In the genomic region with DNA sequence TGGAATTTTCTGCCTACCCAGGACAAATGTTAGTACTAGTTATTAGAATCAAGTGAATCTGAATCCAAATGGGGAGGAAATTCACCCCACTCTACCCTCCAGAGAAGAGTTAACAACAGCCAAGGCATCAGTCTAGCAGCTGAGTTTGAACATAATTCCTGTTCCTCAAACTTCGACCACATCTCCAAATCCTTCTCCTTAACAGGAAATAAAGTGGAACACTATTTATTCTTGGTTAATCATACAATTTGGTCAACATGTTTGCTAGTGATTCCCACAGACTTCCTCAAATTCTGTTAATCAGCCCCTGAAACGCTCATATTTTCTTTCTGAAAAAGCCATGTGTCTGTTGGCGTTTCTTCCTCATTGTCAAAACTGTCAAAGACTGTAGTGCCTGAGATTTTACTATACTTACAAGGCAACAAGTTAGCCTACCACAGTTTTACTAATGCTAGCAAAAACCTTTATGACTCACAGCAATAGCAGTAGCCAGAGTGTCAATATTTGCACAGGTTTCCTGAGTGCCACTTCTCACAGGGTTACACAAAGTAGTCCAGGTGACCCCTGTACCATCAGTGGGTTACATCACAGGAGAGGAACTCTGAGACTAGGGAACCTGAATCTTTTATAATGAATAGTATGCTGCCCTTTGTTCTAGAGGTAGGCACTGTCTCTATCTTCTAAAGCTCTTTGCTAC, we compare ENCODE assay signal across 14 cellular contexts.
DNase-seq lines count a peak whose midpoint lies in the region; ATAC-seq and TF ChIP-seq lines count a peak whose summit lies in the region.
"Had no signal": no experiment of that assay in that cellular context is flagged by ENCODE, and none has a peak within 500 bp of the region (broad histone marks: within the 10 kb centered on the region; RNA-seq: fewer than 3 reads in every experiment).

No MANE protein-coding gene starts in this region.

- no peak for TF ChIP-seq POLR2A in stomach (IDR thresholded peaks at IDR 0.05)
- TF ChIP-seq POLR2A in thyroid gland (IDR thresholded peaks at IDR 0.05) = no peak

- peak overlapping the region in 1 of 2 donors; percentile 44 for H3K9ac ChIP-seq in colonic mucosa (ENCODE audit: low read depth in 2 of 2, low read length in 2 of 2)

- H3K36me3 ChIP-seq in colonic mucosa (no peaks in the 10 kb centered on the region), stomach (no peaks in the 10 kb centered on the region), thyroid gland (no peaks in the 10 kb centered on the region)
- H3K36me3 ChIP-seq: BE2C had no signal

- DNase-seq in LNCaP clone FGC (ENCODE audit: low read depth) (peak; percentile 88), NCI-H345 (lab: John Stamatoyannopoulos, UW) (peak; percentile 81), colonic mucosa (peak; percentile 73), stomach (peak; percentile 28), thyroid gland (no peak), dorsolateral prefrontal cortex (no peak)
- DNase-seq: activated CD8-positive, alpha-beta T cell treated with anti-CD3 and anti-CD28 coated beads, Interleukin-2, amount 10 ng/mL, durations not matched to agents 7 days and 5 days; activated effector memory CD4-positive, alpha-beta T cell treated with Interleukin-2 at 50 U/mL for 16 hours; BE2C; midbrain; stimulated activated CD4-positive, alpha-beta T cell treated with anti-CD3 and anti-CD28 coated beads, Interleukin-2, amount 100 ng/mL, for 48 hours had no signal

- H3K4me1 ChIP-seq in colonic mucosa (peaks cover 7% of the 10 kb centered on the region), stomach (peaks cover 0 to 7% (median 4%) of the 10 kb centered on the region in 4 donors), thyroid gland (no peaks in the 10 kb centered on the region)
- H3K4me1 ChIP-seq: BE2C had no signal

- 12 to 27% (median 16%) methylated on average over 3 of the region's 3 CpGs for WGBS in stomach, 5 donors
- 69% methylated on average over 3 of the region's 3 CpGs for WGBS in thyroid gland, 2 donors

- no peak for ATAC-seq in HG02981 (IDR thresholded peaks at IDR 0.05; ENCODE audit: unreplicated experiment)
- no peak for ATAC-seq in HG02763 (IDR thresholded peaks at IDR 0.05; ENCODE audit: unreplicated experiment)
- ATAC-seq: activated CD8-positive, alpha-beta T cell treated with anti-CD3 and anti-CD28 coated beads, Interleukin-2, amount 10 ng/mL, durations not matched to agents 7 days and 5 days had no signal

- peak overlapping the region; percentile 23 for H3K27ac ChIP-seq in colonic mucosa
- H3K27ac ChIP-seq in stomach = peak overlapping the region in 4 of 5 donors; percentile 12 to 66 (median 24)
- H3K27ac ChIP-seq in thyroid gland = no peak overlapping the region
- H3K27ac ChIP-seq in dorsolateral prefrontal cortex = peak overlapping the region in 2 of 59 donors; percentile 6 to 40
- H3K27ac ChIP-seq: VCaP had no signal

- H3K9me3 ChIP-seq in colonic mucosa = no peaks in the 10 kb centered on the region
- H3K9me3 ChIP-seq in stomach = no peaks in the 10 kb centered on the region
- H3K9me3 ChIP-seq in thyroid gland = no peaks in the 10 kb centered on the region
- H3K9me3 ChIP-seq: BE2C had no signal

- no peak for TF ChIP-seq CTCF in LNCaP clone FGC (IDR thresholded peaks at IDR 0.05; ENCODE audit: control insufficient read depth, extremely low read depth, insufficient read depth)
- no peak for TF ChIP-seq CTCF in colonic mucosa (IDR thresholded peaks at IDR 0.05)
- no peak for TF ChIP-seq CTCF in stomach (IDR thresholded peaks at IDR 0.05)
- no peak for TF ChIP-seq CTCF in thyroid gland (IDR thresholded peaks at IDR 0.05)
- TF ChIP-seq CTCF in dorsolateral prefrontal cortex (IDR thresholded peaks at IDR 0.05 in 54 of 56, conservative IDR thresholded peaks at IDR 0.05 in 2 of 56; ENCODE audit: low read depth in 1 of 56, partially characterized antibody in 56 of 56) = no peak

- no peak overlapping the region for H3K4me3 ChIP-seq in LNCaP clone FGC (ENCODE audit: low read depth, low read length)
- no peak overlapping the region for H3K4me3 ChIP-seq in colonic mucosa
- H3K4me3 ChIP-seq in stomach = no peak overlapping the region
- H3K4me3 ChIP-seq in thyroid gland (replicated peaks in 1 of 3) = no peak overlapping the region
- no peak overlapping the region for H3K4me3 ChIP-seq in dorsolateral prefrontal cortex

- H3K27me3 ChIP-seq in colonic mucosa (no peaks in the 10 kb centered on the region), stomach (no peaks in the 10 kb centered on the region), thyroid gland (no peaks in the 10 kb centered on the region), dorsolateral prefrontal cortex (no peaks in the 10 kb centered on the region)
- H3K27me3 ChIP-seq: BE2C had no signal

- TF ChIP-seq EP300 in stomach (IDR thresholded peaks at IDR 0.05) = no peak

- intact Hi-C loops in colonic mucosa (cut with DNase I) (no loop called here), stomach (cut with DNase I; ENCODE audit: low total_unique reads) (no loop called here), thyroid gland (cut with DNase I) (no loop called here), dorsolateral prefrontal cortex (cut with DNase I) (no loop called here)

Comparison
In these comparisons a context has a peak if more than half of its experiments do, and no peak if none do; other contexts are left out.
1. DNase-seq: peak in LNCaP clone FGC (single experiment), NCI-H345 (single experiment), colonic mucosa (single experiment) and stomach (single experiment); none in thyroid gland (0 of 2) and dorsolateral prefrontal cortex (0 of 10).
2. H3K27ac ChIP-seq: peak in colonic mucosa (single experiment) and stomach (4 of 5); none in thyroid gland (0 of 3).